Comparison of ENCODE assay signal across 15 cellular contexts in the genomic region with DNA sequence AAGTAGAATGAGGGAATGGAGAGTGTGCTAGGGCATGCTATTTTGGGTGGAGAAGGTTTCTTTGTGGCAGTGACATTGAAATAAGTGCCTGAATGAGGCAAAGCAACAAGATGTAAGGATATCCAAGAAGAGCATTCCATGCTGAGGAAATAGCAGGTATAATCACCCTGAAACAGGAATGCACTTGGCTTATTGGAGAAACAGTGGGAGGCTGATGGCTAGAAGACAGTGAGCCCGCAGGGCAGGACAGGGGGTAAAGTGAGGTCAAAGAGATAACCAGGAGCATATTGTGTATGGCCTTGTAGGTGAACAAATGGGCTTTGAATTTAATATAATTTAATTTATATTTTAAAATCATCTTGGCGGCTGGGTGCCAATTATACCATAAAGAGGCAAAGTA.
DNase-seq lines count a peak whose midpoint lies in the region; ATAC-seq, FAIRE-seq and TF ChIP-seq lines count a peak whose summit lies in the region.
"Had no signal": no experiment of that assay in that cellular context is flagged by ENCODE, and none has a peak within 500 bp of the region (broad histone marks: within the 10 kb centered on the region; RNA-seq: fewer than 3 reads in every experiment).

No MANE protein-coding gene starts in this region.

- no peak overlapping the region for H4K91ac ChIP-seq in H1 (replicated peaks; ENCODE audit: insufficient read length, low read length)

- TF ChIP-seq POLR2A in H1 (IDR thresholded peaks at IDR 0.05; ENCODE audit: control extremely low read depth in 1 of 2, low read depth in 2 of 2, low read length in 2 of 2), result no peak

- 66% methylated on average over 2 of the region's 2 CpGs; no CpG with 5 or more reads in 1 of the 2 experiments for WGBS in H1 (ENCODE audit: extremely low coverage in 1 of 2, insufficient coverage in 1 of 2, insufficient read length in 1 of 2, insufficient replicate concordance in 2 of 2, low coverage in 1 of 2, low lambda C conversion rate in 2 of 2, missing lambda C conversion rate in 1 of 2), 2 experiments
- WGBS in mesendoderm (ENCODE audit: extremely low coverage, insufficient coverage, low lambda C conversion rate), result no CpG with 5 or more reads among the region's 2 CpGs

- H3K9ac ChIP-seq in H1 (replicated peaks in 1 of 4; ENCODE audit: extremely low read depth in 1 of 4, low read depth in 3 of 4, low read length in 3 of 4), result no peak overlapping the region
- no peak overlapping the region for H3K9ac ChIP-seq in mesendoderm (ENCODE audit: low read length)
- H3K9ac ChIP-seq: BLaER1 treated with 17β-estradiol and CSF1 and Interleukin-3, amounts not matched to agents 10 nM and 100 nM; GM23248 had no signal

- H3K27ac ChIP-seq in left ventricle myocardium inferior (replicated peaks) (peak overlapping the region; percentile 8), H1 (ENCODE audit: low read depth, low read length) (no peak overlapping the region), mesendoderm (ENCODE audit: low read depth, low read length) (no peak overlapping the region)
- H3K27ac ChIP-seq: BLaER1 treated with 17β-estradiol and CSF1 and Interleukin-3, amounts not matched to agents 10 nM and 100 nM; GM23248; HL-60 had no signal

- no peaks in the 10 kb centered on the region for H3K36me3 ChIP-seq in left ventricle myocardium inferior
- no peaks in the 10 kb centered on the region; a peak in 1 of 8 replicates for H3K36me3 ChIP-seq in H1 (ENCODE audit: control insufficient read depth in 2 of 4, insufficient read depth in 4 of 4, low read length in 3 of 4)
- H3K36me3 ChIP-seq in mesendoderm (ENCODE audit: control insufficient read depth, insufficient read depth, low read length), result no peaks in the 10 kb centered on the region
- H3K36me3 ChIP-seq: BLaER1 treated with 17β-estradiol and CSF1 and Interleukin-3, amounts not matched to agents 10 nM and 100 nM had no signal

- H4K5ac ChIP-seq in H1 (ENCODE audit: insufficient read length, low read depth, low read length) (no peak overlapping the region), mesendoderm (ENCODE audit: low read length) (no peak overlapping the region)

- no peaks in the 10 kb centered on the region for H4K20me1 ChIP-seq in H1 (replicated peaks in 1 of 2; ENCODE audit: control insufficient read depth in 1 of 2, insufficient read depth in 2 of 2, low read length in 2 of 2)
- H4K20me1 ChIP-seq: BLaER1 treated with 17β-estradiol and CSF1 and Interleukin-3, amounts not matched to agents 10 nM and 100 nM had no signal

- POLR2A ChIA-PET in H1 (lab: Charles Lee; ENCODE audit: partially characterized antibody), result no interaction called here

- no peak overlapping the region for H2BK120ac ChIP-seq in H1 (replicated peaks; ENCODE audit: low read depth, low read length)
- H2BK120ac ChIP-seq in mesendoderm (ENCODE audit: low read depth, low read length), result no peak overlapping the region

- DNase-seq in left ventricle myocardium inferior (no peak), left cardiac atrium (no peak), H1 (ENCODE audit: low read depth in 1 of 2, low spot score in 2 of 2) (no peak), mesendoderm (peak; percentile 61), superior temporal gyrus (ENCODE audit: extremely low spot score) (no peak), HUDEP-2 (lab: John Stamatoyannopoulos, UW; ENCODE audit: unreplicated experiment in 76 of 76) (no peak), NCI-H1105 treated with DMSO at 0.1 percent for 48 hours (lab: John Stamatoyannopoulos, UW) (no peak)
- DNase-seq: ACHN; CD4-positive, CD25-positive, alpha-beta regulatory T cell; DMS53; GM23248; H9 had no signal

- H2AFZ ChIP-seq in H1 (ENCODE audit: low read length), result no peak overlapping the region
- H2AFZ ChIP-seq: GM23248 had no signal

- peak overlapping the region; percentile 45; a peak in 2 of 4 replicates for H3K4me2 ChIP-seq in H1 (ENCODE audit: insufficient read depth in 1 of 2, low read depth in 2 of 2, low read length in 2 of 2)
- H3K4me2 ChIP-seq in mesendoderm (ENCODE audit: low read length), result no peak overlapping the region
- H3K4me2 ChIP-seq: BLaER1 treated with 17β-estradiol and CSF1 and Interleukin-3, amounts not matched to agents 10 nM and 100 nM had no signal

- H3K79me2 ChIP-seq in H1 (ENCODE audit: control insufficient read depth in 1 of 2, insufficient read depth in 2 of 2, low read length in 2 of 2) (no peaks in the 10 kb centered on the region), mesendoderm (ENCODE audit: control insufficient read depth, insufficient read depth, low read length) (no peaks in the 10 kb centered on the region)

- no peak overlapping the region for H3K4ac ChIP-seq in H1 (replicated peaks; ENCODE audit: insufficient read length, low read depth, low read length)
- no peak overlapping the region for H3K4ac ChIP-seq in mesendoderm (ENCODE audit: low read depth, low read length)

- no peak overlapping the region for H2BK5ac ChIP-seq in H1 (ENCODE audit: low read depth, low read length)
- H2BK5ac ChIP-seq in mesendoderm (ENCODE audit: low read length), result no peak overlapping the region

- H2BK15ac ChIP-seq in H1 (ENCODE audit: low read length) (no peak overlapping the region), mesendoderm (replicated peaks; ENCODE audit: low read depth) (no peak overlapping the region)

- ATAC-seq in left cardiac atrium, result no peak
- ATAC-seq in GM19328 (IDR thresholded peaks at IDR 0.05; ENCODE audit: unreplicated experiment), result no peak

- intact Hi-C loops in left ventricle myocardium inferior (cut with micrococcal nuclease), result no loop called here
- intact Hi-C loops in left cardiac atrium (cut with DNase I), result no loop called here

- H2AK5ac ChIP-seq in H1 (ENCODE audit: low read depth, low read length), result no peak overlapping the region
- H2AK5ac ChIP-seq in mesendoderm (ENCODE audit: low read length), result no peak overlapping the region

- H3K9me3 ChIP-seq in left ventricle myocardium inferior (replicated peaks) (no peaks in the 10 kb centered on the region), H1 (ENCODE audit: insufficient read depth in 2 of 2, low read depth in 1 of 2, low read length in 1 of 2) (no peaks in the 10 kb centered on the region)
- H3K9me3 ChIP-seq: BLaER1 treated with 17β-estradiol and CSF1 and Interleukin-3, amounts not matched to agents 10 nM and 100 nM had no signal

- H4K8ac ChIP-seq in H1 (ENCODE audit: extremely low read depth, insufficient read depth, low read length) (no peak overlapping the region), mesendoderm (ENCODE audit: low read depth, low read length) (no peak overlapping the region)

- H3K27me3 ChIP-seq in left ventricle myocardium inferior (ENCODE audit: low read depth), result no peaks in the 10 kb centered on the region
- no peaks in the 10 kb centered on the region for H3K27me3 ChIP-seq in H1 (replicated peaks in 1 of 4; ENCODE audit: control insufficient read depth in 3 of 4, extremely low read depth in 1 of 4, insufficient read depth in 3 of 4, low read length in 3 of 4)
- no peaks in the 10 kb centered on the region for H3K27me3 ChIP-seq in mesendoderm (ENCODE audit: insufficient read depth, low read length, poor library complexity)
- H3K27me3 ChIP-seq: BLaER1 treated with 17β-estradiol and CSF1 and Interleukin-3, amounts not matched to agents 10 nM and 100 nM had no signal

- H3K79me1 ChIP-seq in H1 (ENCODE audit: low read depth, low read length) (no peaks in the 10 kb centered on the region), mesendoderm (ENCODE audit: low read length) (no peaks in the 10 kb centered on the region)

- no peak for TF ChIP-seq EP300 in H1 (IDR thresholded peaks at IDR 0.05; ENCODE audit: borderline replicate concordance in 1 of 2, low read depth in 2 of 2, low read length in 2 of 2)

- no peak for TF ChIP-seq RAD21 in H1 (IDR thresholded peaks at IDR 0.05 in 1 of 2, conservative IDR thresholded peaks at IDR 0.05 in 1 of 2; ENCODE audit: low read depth in 2 of 2, low read length in 2 of 2)

- H3K56ac ChIP-seq in H1 (replicated peaks; ENCODE audit: insufficient read length, low read depth, low read length) (no peak overlapping the region), mesendoderm (ENCODE audit: low read length) (no peak overlapping the region)

- H3K4me3 ChIP-seq in left ventricle myocardium inferior (no peak overlapping the region), H1 (ENCODE audit: extremely low read depth in 1 of 4, insufficient read depth in 2 of 4, low read depth in 3 of 4, low read length in 4 of 4) (0 out of 8 replicates have a peak overlapping the region, but pooled peaks of 1 of the 4 experiments have one; percentile 14), mesendoderm (ENCODE audit: low read length) (no peak overlapping the region)
- H3K4me3 ChIP-seq: BLaER1 treated with 17β-estradiol and CSF1 and Interleukin-3, amounts not matched to agents 10 nM and 100 nM; GM23248 had no signal

- no peak for FAIRE-seq in H1 (lab: Jason Lieb, UNC)

- no peak overlapping the region for H2BK20ac ChIP-seq in H1 (ENCODE audit: low read length)

- H3K23ac ChIP-seq in H1 (ENCODE audit: insufficient read length), result no peak overlapping the region
- no peak overlapping the region for H3K23ac ChIP-seq in mesendoderm (ENCODE audit: low read length)

- CTCF ChIA-PET in H1 (lab: Charles Lee; ENCODE audit: partially characterized antibody), result interaction anchor here (0.9 to 1.2 kb wide), 2 partner anchors 34 to 401 kb away, joined by 3 to 5 read pairs; no protein-coding TSS in a partner anchor

- no peak overlapping the region for H3K14ac ChIP-seq in H1 (ENCODE audit: insufficient read length)

- H3K18ac ChIP-seq in H1 (ENCODE audit: extremely low read depth, low read length), result no peak overlapping the region
- H3K18ac ChIP-seq in mesendoderm (ENCODE audit: low read length), result no peak overlapping the region

- H3K4me1 ChIP-seq in left ventricle myocardium inferior (no peaks in the 10 kb centered on the region), H1 (replicated peaks in 1 of 4; ENCODE audit: control insufficient read depth in 3 of 4, insufficient read depth in 4 of 4, low read length in 3 of 4) (peaks cover 0 to 19% (median 10%) of the 10 kb centered on the region in 4 experiments; a peak in 3 of 7 replicates), mesendoderm (ENCODE audit: control insufficient read depth, low read depth, low read length) (peaks cover 3% of the 10 kb centered on the region)

- no peak overlapping the region for H2BK12ac ChIP-seq in H1 (ENCODE audit: low read depth, low read length)

- H3K23me2 ChIP-seq in H1 (ENCODE audit: low read depth, low read length), result no peaks in the 10 kb centered on the region; the same call in 1 of the 2 replicates

- no peak for TF ChIP-seq CTCF in left ventricle myocardium inferior (IDR thresholded peaks at IDR 0.05; ENCODE audit: borderline replicate concordance)
- no peak for TF ChIP-seq CTCF in H1 (IDR thresholded peaks at IDR 0.05; ENCODE audit: control extremely low read depth in 1 of 3, insufficient read depth in 1 of 3, low read depth in 1 of 3, low read length in 3 of 3)

TF ChIP-seq in H1, 55 proteins besides CTCF, POLR2A, EP300 and RAD21 (continues in another document):
- TF ChIP-seq NANOG (IDR thresholded peaks at IDR 0.05; ENCODE audit: insufficient read depth, low read depth, low read length, poor library complexity, severe bottlenecking), result peak; percentile 77
- TF ChIP-seq MAX (IDR thresholded peaks at IDR 0.05), result no peak
- TF ChIP-seq SUZ12 (IDR thresholded peaks at IDR 0.05; ENCODE audit: low read length), result no peak
